Comparison of ENCODE assay signal across 1 cellular context in the genomic region with DNA sequence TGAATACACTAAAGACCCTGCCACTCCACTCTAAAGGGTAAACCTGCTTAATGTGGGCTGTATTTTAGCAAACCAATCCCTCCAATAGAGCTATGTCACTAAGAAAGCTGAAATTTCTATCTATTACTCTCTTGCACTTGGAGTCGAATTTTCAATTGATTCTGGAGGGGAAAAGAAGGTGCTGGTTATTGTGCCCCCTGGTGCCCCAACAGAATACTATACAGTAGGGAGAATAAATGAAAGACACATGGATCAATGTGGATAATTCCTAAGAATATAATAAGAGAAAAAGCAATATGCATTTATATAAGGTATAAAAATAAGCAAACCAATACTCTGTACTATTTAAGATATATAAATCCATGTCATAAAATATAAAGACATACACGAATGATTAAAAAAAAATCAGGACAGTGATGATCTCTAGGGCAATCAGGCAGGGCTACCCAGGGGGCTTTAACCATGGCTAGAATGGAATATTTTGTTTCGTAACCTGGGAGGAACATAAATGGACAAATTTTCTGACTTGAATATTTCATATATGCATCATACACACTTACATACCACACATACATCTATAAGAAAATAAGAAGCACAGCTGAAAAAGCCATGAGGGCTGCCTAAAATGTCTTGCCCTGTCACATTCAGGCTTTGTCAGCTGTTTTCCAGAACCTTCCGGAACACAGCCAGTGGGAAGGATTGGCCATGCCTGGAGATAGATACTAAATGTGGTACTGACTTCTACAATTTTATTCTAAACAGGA.
A peak's percentile ranks its signal among the peaks of the same experiment; 100 is the strongest.
TF ChIP-seq lines count a peak whose summit lies in the region.

No MANE protein-coding gene starts in this region.

TF ChIP-seq in GM12878, 131 proteins besides CTCF, POLR2A, EP300 and RAD21:
- TF ChIP-seq, protein P1, sequence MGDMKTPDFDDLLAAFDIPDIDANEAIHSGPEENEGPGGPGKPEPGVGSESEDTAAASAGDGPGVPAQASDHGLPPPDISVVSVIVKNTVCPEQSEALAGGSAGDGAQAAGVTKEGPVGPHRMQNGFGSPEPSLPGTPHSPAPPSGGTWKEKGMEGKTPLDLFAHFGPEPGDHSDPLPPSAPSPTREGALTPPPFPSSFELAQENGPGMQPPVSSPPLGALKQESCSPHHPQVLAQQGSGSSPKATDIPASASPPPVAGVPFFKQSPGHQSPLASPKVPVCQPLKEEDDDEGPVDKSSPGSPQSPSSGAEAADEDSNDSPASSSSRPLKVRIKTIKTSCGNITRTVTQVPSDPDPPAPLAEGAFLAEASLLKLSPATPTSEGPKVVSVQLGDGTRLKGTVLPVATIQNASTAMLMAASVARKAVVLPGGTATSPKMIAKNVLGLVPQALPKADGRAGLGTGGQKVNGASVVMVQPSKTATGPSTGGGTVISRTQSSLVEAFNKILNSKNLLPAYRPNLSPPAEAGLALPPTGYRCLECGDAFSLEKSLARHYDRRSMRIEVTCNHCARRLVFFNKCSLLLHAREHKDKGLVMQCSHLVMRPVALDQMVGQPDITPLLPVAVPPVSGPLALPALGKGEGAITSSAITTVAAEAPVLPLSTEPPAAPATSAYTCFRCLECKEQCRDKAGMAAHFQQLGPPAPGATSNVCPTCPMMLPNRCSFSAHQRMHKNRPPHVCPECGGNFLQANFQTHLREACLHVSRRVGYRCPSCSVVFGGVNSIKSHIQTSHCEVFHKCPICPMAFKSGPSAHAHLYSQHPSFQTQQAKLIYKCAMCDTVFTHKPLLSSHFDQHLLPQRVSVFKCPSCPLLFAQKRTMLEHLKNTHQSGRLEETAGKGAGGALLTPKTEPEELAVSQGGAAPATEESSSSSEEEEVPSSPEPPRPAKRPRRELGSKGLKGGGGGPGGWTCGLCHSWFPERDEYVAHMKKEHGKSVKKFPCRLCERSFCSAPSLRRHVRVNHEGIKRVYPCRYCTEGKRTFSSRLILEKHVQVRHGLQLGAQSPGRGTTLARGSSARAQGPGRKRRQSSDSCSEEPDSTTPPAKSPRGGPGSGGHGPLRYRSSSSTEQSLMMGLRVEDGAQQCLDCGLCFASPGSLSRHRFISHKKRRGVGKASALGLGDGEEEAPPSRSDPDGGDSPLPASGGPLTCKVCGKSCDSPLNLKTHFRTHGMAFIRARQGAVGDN (IDR thresholded peaks at IDR 0.05): no peak
- no peak for TF ChIP-seq SIN3A (IDR thresholded peaks at IDR 0.05; ENCODE audit: low read depth, low read length)
- TF ChIP-seq, protein P2, sequence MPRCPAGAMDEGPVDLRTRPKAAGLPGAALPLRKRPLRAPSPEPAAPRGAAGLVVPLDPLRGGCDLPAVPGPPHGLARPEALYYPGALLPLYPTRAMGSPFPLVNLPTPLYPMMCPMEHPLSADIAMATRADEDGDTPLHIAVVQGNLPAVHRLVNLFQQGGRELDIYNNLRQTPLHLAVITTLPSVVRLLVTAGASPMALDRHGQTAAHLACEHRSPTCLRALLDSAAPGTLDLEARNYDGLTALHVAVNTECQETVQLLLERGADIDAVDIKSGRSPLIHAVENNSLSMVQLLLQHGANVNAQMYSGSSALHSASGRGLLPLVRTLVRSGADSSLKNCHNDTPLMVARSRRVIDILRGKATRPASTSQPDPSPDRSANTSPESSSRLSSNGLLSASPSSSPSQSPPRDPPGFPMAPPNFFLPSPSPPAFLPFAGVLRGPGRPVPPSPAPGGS (IDR thresholded peaks at IDR 0.05; ENCODE audit: borderline replicate concordance, insufficient read depth, low read depth, low read length, poor library complexity, severe bottlenecking): no peak
- peak; percentile 83 for TF ChIP-seq SMC3 (IDR thresholded peaks at IDR 0.05; ENCODE audit: borderline replicate concordance, low read length)
- no peak for TF ChIP-seq JUNB (IDR thresholded peaks at IDR 0.05)
